ENCODE assay signal across 13 cellular contexts in genomic region chr9:34961574-34962480, GRCh38. TPM values are rescaled to one million over a fixed set of nuclear protein-coding genes. Genes with fewer than 3 reads are reported as not detected.
DNase-seq lines count a peak whose midpoint lies in the region; ATAC-seq, FAIRE-seq and TF ChIP-seq lines count a peak whose summit lies in the region.
"Had no signal": no experiment of that assay in that cellular context is flagged by ENCODE, and none has a peak within 500 bp of the region (broad histone marks: within the 10 kb centered on the region; RNA-seq: fewer than 3 reads in every experiment).

No MANE protein-coding gene starts in this region.

- TF ChIP-seq CTCF in HFFc6 (IDR thresholded peaks at IDR 0.05) = no peak
- no peak for TF ChIP-seq CTCF in bronchial epithelial cell (IDR thresholded peaks at IDR 0.05; ENCODE audit: insufficient read depth, low read length, severe bottlenecking)
- TF ChIP-seq CTCF in mucosa of descending colon (IDR thresholded peaks at IDR 0.05) = no peak
- TF ChIP-seq CTCF in colonic mucosa (IDR thresholded peaks at IDR 0.05) = no peak

- H3K27me3 Mint-ChIP-seq in T-helper 2 cell treated with Interferon-gamma antibody and Interleukin-4, amounts not matched to agents 5 μg/mL and 100 μg/mL, for 36 hours (ENCODE audit: low read depth) = peaks cover 50% of the 10 kb centered on the region
- peaks cover 38% of the 10 kb centered on the region for H3K27me3 Mint-ChIP-seq in HFFc6 (ENCODE audit: insufficient read depth)

- no peak overlapping the region for H3K27ac Mint-ChIP-seq in T-helper 2 cell treated with Interferon-gamma antibody and Interleukin-4, amounts not matched to agents 5 μg/mL and 100 μg/mL, for 36 hours
- H3K27ac Mint-ChIP-seq in HFFc6 = no peak overlapping the region
- H3K27ac Mint-ChIP-seq: mesothelial cell of epicardium had no signal

- H3K9ac ChIP-seq in colonic mucosa (ENCODE audit: low read depth in 2 of 2, low read length in 2 of 2) = no peak overlapping the region

- ATAC-seq in mucosa of descending colon = peak; percentile 31

- no peaks in the 10 kb centered on the region for H3K36me3 Mint-ChIP-seq in T-helper 2 cell treated with Interferon-gamma antibody and Interleukin-4, amounts not matched to agents 5 μg/mL and 100 μg/mL, for 36 hours (ENCODE audit: low read depth)
- no peaks in the 10 kb centered on the region for H3K36me3 Mint-ChIP-seq in HFFc6 (ENCODE audit: low read depth)
- H3K36me3 Mint-ChIP-seq: mesothelial cell of epicardium had no signal

- peaks cover 7% of the 10 kb centered on the region for H3K4me1 Mint-ChIP-seq in T-helper 2 cell treated with Interferon-gamma antibody and Interleukin-4, amounts not matched to agents 5 μg/mL and 100 μg/mL, for 36 hours (ENCODE audit: low read depth)
- H3K4me1 Mint-ChIP-seq in HFFc6 (ENCODE audit: low read depth) = peaks cover 10% of the 10 kb centered on the region
- H3K4me1 Mint-ChIP-seq: mesothelial cell of epicardium had no signal

- H3K36me3 ChIP-seq in bronchial epithelial cell (ENCODE audit: control insufficient read depth, insufficient read depth, low read length) (no peaks in the 10 kb centered on the region), mucosa of descending colon (ENCODE audit: low read depth) (no peaks in the 10 kb centered on the region), colonic mucosa (no peaks in the 10 kb centered on the region)
- H3K36me3 ChIP-seq: SJSA1, thyroid gland had no signal

- no peak overlapping the region for H3K27ac ChIP-seq in colonic mucosa
- H3K27ac ChIP-seq: SJSA1, thyroid gland had no signal

- DNase-seq in T-helper 2 cell treated with Interferon-gamma antibody and Interleukin-4, amounts not matched to agents 5 μg/mL and 100 μg/mL, for 36 hours (ENCODE audit: low spot score) = peak; percentile 57
- DNase-seq in T-helper 2 cell (no peak), HFFc6 (peak; percentile 18), bronchial epithelial cell (ENCODE audit: low read depth) (peak; percentile 91), mucosa of descending colon (no peak), putamen (ENCODE audit: low spot score) (no peak), colonic mucosa (no peak), NCI-H524 treated with DMSO at 0.1 percent for 48 hours (lab: John Stamatoyannopoulos, UW) (no peak)
- DNase-seq: effector CD4-positive, alpha-beta T cell; NCI-H1930; thyroid gland had no signal

- H3K4me1 ChIP-seq in mucosa of descending colon (ENCODE audit: low read depth) (peaks cover 4% of the 10 kb centered on the region), colonic mucosa (no peaks in the 10 kb centered on the region)
- H3K4me1 ChIP-seq: SJSA1 had no signal

- intact Hi-C loops in mucosa of descending colon (cut with DNase I, micrococcal nuclease) = no loop called here
- intact Hi-C loops in colonic mucosa (cut with DNase I) = no loop called here

- H3K4me3 ChIP-seq in bronchial epithelial cell (ENCODE audit: low read depth, low read length) (no peak overlapping the region), mucosa of descending colon (no peak overlapping the region), colonic mucosa (no peak overlapping the region)
- H3K4me3 ChIP-seq: SJSA1, thyroid gland had no signal

- H3K9me3 ChIP-seq in mucosa of descending colon (no peaks in the 10 kb centered on the region), colonic mucosa (no peaks in the 10 kb centered on the region)
- H3K9me3 ChIP-seq: SJSA1, thyroid gland had no signal

- no peak overlapping the region for H3K4me3 Mint-ChIP-seq in T-helper 2 cell treated with Interferon-gamma antibody and Interleukin-4, amounts not matched to agents 5 μg/mL and 100 μg/mL, for 36 hours
- H3K4me3 Mint-ChIP-seq in HFFc6 = no peak overlapping the region
- H3K4me3 Mint-ChIP-seq: mesothelial cell of epicardium had no signal

- no peak for FAIRE-seq in bronchial epithelial cell (lab: Jason Lieb, UNC)

- peaks cover 17% of the 10 kb centered on the region for H3K27me3 ChIP-seq in bronchial epithelial cell (ENCODE audit: control insufficient read depth, insufficient read depth, low read length)
- H3K27me3 ChIP-seq in colonic mucosa = peaks cover 26% of the 10 kb centered on the region

- H3K9me3 Mint-ChIP-seq in T-helper 2 cell treated with Interferon-gamma antibody and Interleukin-4, amounts not matched to agents 5 μg/mL and 100 μg/mL, for 36 hours = no peaks in the 10 kb centered on the region
- H3K9me3 Mint-ChIP-seq in HFFc6 = no peaks in the 10 kb centered on the region
- H3K9me3 Mint-ChIP-seq: mesothelial cell of epicardium had no signal

RNA-seq across cellular contexts. Expression of gene PHF24, which starts 3.7 kb away (rescaled TPM):
- total RNA-seq in HFFc6 (2021; fragmentation: NEBNext Ultra II Directional; extraction: Animal tissue kit (Norgen Biotek cat#: 25700)) = not detected
- total RNA-seq in bronchial epithelial cell = 0.13 and 0.26 TPM in 2 replicates
- 1 to 10 TPM in 1 of 3 donors, under 1 TPM in 1, not detected in 1; 0.55 to 1.3 TPM for total RNA-seq in mucosa of descending colon
- under 1 TPM in 1 of 2 donors, not detected in 1; 0.64 TPM for total RNA-seq in colonic mucosa
- total RNA-seq: SJSA1 had no signal

RNA-seq across cellular contexts. Expression of gene DNAJB5, which starts 27.7 kb away (rescaled TPM):
- total RNA-seq in HFFc6 (2021; fragmentation: NEBNext Ultra II Directional; extraction: Animal tissue kit (Norgen Biotek cat#: 25700)) = 10 to 100 TPM; 12.2 to 19.9 (median 16.3) TPM
- 8.2 and 11.0 TPM in 2 replicates for total RNA-seq in bronchial epithelial cell
- 10 to 100 TPM in 1 of 3 donors, 1 to 10 TPM in 2; 1.2 to 32.9 (median 5.8) TPM for total RNA-seq in mucosa of descending colon
- total RNA-seq in colonic mucosa = 1 to 10 TPM; 1.6 to 8.5 TPM

Comparison
In these comparisons a context has a peak if more than half of its experiments do, and no peak if none do; other contexts are left out.
1. DNase-seq: peak in T-helper 2 cell treated with Interferon-gamma antibody and Interleukin-4, amounts not matched to agents 5 μg/mL and 100 μg/mL, for 36 hours (single experiment), HFFc6 (single experiment) and bronchial epithelial cell (single experiment); none in T-helper 2 cell (0 of 5), mucosa of descending colon (0 of 3), putamen (single experiment), colonic mucosa (single experiment) and NCI-H524 treated with DMSO at 0.1 percent for 48 hours (single experiment).